In the genomic region with DNA sequence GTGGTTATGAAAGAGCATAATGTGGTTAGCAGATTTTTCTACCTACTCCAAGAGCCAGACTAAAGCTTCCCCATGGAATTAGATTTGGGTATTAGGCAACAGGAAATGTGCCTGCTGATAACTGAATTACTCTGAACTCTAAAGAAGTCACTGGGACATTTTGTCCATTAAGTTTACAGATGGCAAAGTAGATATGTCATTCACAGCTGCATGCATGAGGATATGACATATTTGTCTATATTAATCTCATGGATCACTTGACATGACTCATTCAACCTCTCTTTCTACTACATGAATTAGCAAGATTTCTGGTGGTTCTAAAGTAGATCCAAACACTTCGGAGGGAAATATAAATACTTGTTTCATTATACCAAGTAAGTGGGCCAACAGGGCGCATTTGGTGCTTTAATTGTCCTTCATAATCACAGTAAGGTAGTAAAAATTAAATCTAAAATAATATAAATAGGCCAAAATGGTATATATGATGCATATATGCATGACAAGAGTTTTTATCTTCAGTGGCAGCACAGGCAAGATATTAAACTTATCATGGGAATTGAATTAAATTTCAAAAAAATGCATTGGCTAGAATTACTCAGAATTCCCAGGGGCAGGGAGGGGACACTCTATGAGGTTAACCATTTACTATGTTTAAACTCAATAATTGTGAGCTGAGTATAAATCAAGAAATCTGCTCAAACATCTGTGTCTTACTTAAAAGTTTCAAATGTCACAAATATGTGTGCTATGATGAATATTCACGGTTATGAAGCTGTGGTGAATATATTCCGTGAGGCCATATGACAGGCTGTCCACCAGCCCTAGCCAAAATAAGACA, we compare ENCODE assay signal across 9 cellular contexts.
DNase-seq lines count a peak whose midpoint lies in the region; ATAC-seq, FAIRE-seq and TF ChIP-seq lines count a peak whose summit lies in the region.
"Had no signal": no experiment of that assay in that cellular context is flagged by ENCODE, and none has a peak within 500 bp of the region (broad histone marks: within the 10 kb centered on the region; RNA-seq: fewer than 3 reads in every experiment).

No MANE protein-coding gene starts in this region.

- H3K4me3 ChIP-seq in bronchial epithelial cell (ENCODE audit: low read depth, low read length) (no peak overlapping the region), lung (no peak overlapping the region)

- ATAC-seq in lung (ENCODE audit: insufficient read depth, low FRiP score) = peak; percentile 58
- ATAC-seq in HG03159 (IDR thresholded peaks at IDR 0.05; ENCODE audit: unreplicated experiment) = no peak
- ATAC-seq in HG03280 (IDR thresholded peaks at IDR 0.05; ENCODE audit: unreplicated experiment) = no peak

- H3K27ac ChIP-seq in lung (ENCODE audit: low read depth in 1 of 2, low read length in 1 of 2) = peak overlapping the region in 1 of 2 donors; percentile 45

- TF ChIP-seq CTCF in bronchial epithelial cell (IDR thresholded peaks at IDR 0.05; ENCODE audit: insufficient read depth, low read length, severe bottlenecking) (no peak), lung (IDR thresholded peaks at IDR 0.05; ENCODE audit: control extremely low read depth, extremely low read depth) (no peak)

- no peaks in the 10 kb centered on the region for H3K9me3 ChIP-seq in lung (ENCODE audit: control insufficient read depth in 2 of 2, insufficient read depth in 1 of 2, low read length in 1 of 2)

- peaks cover 0 to 11% of the 10 kb centered on the region in 2 donors for H3K4me1 ChIP-seq in lung (ENCODE audit: control insufficient read depth in 2 of 2, insufficient read depth in 2 of 2, low read length in 2 of 2)

- no peak for FAIRE-seq in bronchial epithelial cell (lab: Jason Lieb, UNC)
- FAIRE-seq: H1 had no signal

- DNase-seq in AML-193 (lab: John Stamatoyannopoulos, UW) = peak; percentile 26 to 32
- DNase-seq in NCI-H226 = peak; percentile 94
- peak; percentile 91 for DNase-seq in bronchial epithelial cell (ENCODE audit: low read depth)
- no peak for DNase-seq in lung (ENCODE audit: low spot score)
- no peak for DNase-seq in stimulated activated CD4-positive, alpha-beta T cell treated with anti-CD3 and anti-CD28 coated beads, Interleukin-12 subunit alpha, Interleukin-12 subunit beta, amount 100 ng/mL, for 4 hours
- DNase-seq in NCI-H1930 (lab: John Stamatoyannopoulos, UW) = no peak

- 70 to 75% methylated on average over 4 of the region's 4 CpGs for WGBS in lung, 2 donors

- H3K27me3 ChIP-seq in bronchial epithelial cell (ENCODE audit: control insufficient read depth, insufficient read depth, low read length) (no peaks in the 10 kb centered on the region), lung (ENCODE audit: control insufficient read depth, insufficient read depth) (no peaks in the 10 kb centered on the region)

- H3K36me3 ChIP-seq in bronchial epithelial cell (ENCODE audit: control insufficient read depth, insufficient read depth, low read length) (no peaks in the 10 kb centered on the region), lung (ENCODE audit: control insufficient read depth in 2 of 2, insufficient read depth in 2 of 2, low read length in 2 of 2) (no peaks in the 10 kb centered on the region)

Comparison
In these comparisons a context has a peak if more than half of its experiments do, and no peak if none do; other contexts are left out.
1. DNase-seq: peak in AML-193 (2 of 2), NCI-H226 (single experiment) and bronchial epithelial cell (single experiment); none in lung (single experiment), stimulated activated CD4-positive, alpha-beta T cell treated with anti-CD3 and anti-CD28 coated beads, Interleukin-12 subunit alpha, Interleukin-12 subunit beta, amount 100 ng/mL, for 4 hours (single experiment) and NCI-H1930 (0 of 2).